8 cellular contexts compared by ENCODE assay signal in genomic region chr11:64864135-64864472, GRCh38.
DNase-seq lines count a peak whose midpoint lies in the region; ATAC-seq lines count a peak whose summit lies in the region.

No MANE protein-coding gene starts in this region.

- no peaks in the 10 kb centered on the region for H3K9me3 ChIP-seq in HUES48 (ENCODE audit: control insufficient read depth, insufficient read depth, low read length)
- no peaks in the 10 kb centered on the region for H3K9me3 ChIP-seq in iPS-20b (ENCODE audit: insufficient read depth, low read depth, low read length)

- H3K27me3 ChIP-seq in HUES48 (ENCODE audit: control insufficient read depth, insufficient read depth, low read length) = no peaks in the 10 kb centered on the region
- H3K27me3 ChIP-seq in iPS-20b (ENCODE audit: insufficient read depth, low read length) = no peaks in the 10 kb centered on the region

- H3K27me3 Mint-ChIP-seq in activated naive CD8-positive, alpha-beta T cell treated with anti-CD3 and anti-CD28 coated beads, Interleukin-2, amount 50 U/mL, for 24 hours = no peaks in the 10 kb centered on the region

- H3K4me1 ChIP-seq in HUES48 (ENCODE audit: control insufficient read depth, insufficient read depth, low read length) (peaks cover 21% of the 10 kb centered on the region), iPS-20b (ENCODE audit: insufficient read depth, low read length) (peaks cover 17% of the 10 kb centered on the region; the same call in 1 of the 2 replicates)

- peak overlapping the region; percentile 40; the same call in 1 of the 2 replicates for H3K9ac ChIP-seq in HUES48 (ENCODE audit: low read depth, low read length)
- H3K9ac ChIP-seq in iPS-20b (ENCODE audit: low read depth, low read length) = peak overlapping the region; percentile 49

- ATAC-seq in activated naive CD8-positive, alpha-beta T cell treated with anti-CD3 and anti-CD28 coated beads, Interleukin-2, amount 50 U/mL, for 24 hours = no peak
- no peak for ATAC-seq in stimulated activated effector memory CD8-positive, alpha-beta T cell treated with anti-CD3 and anti-CD28 coated beads, Interleukin-12 subunit alpha, Interleukin-12 subunit beta, amount 100 ng/mL, for 72 hours
- ATAC-seq in HG03045 (IDR thresholded peaks at IDR 0.05; ENCODE audit: unreplicated experiment) (no peak), GM18502 (IDR thresholded peaks at IDR 0.05; ENCODE audit: poor library complexity, unreplicated experiment) (no peak)

- DNase-seq in activated naive CD8-positive, alpha-beta T cell treated with anti-CD3 and anti-CD28 coated beads, Interleukin-2, amount 50 U/mL, for 24 hours = no peak
- DNase-seq in stimulated activated effector memory CD8-positive, alpha-beta T cell treated with anti-CD3 and anti-CD28 coated beads, Interleukin-12 subunit alpha, Interleukin-12 subunit beta, amount 100 ng/mL, for 72 hours (ENCODE audit: low spot score in 2 of 2) = no peak
- DNase-seq in stimulated activated CD4-positive, alpha-beta T cell treated with anti-CD3 and anti-CD28 coated beads, Interleukin-2, amount 100 ng/mL, for 48 hours = no peak
- no peak for DNase-seq in NOMO-1 (lab: John Stamatoyannopoulos, UW; ENCODE audit: unreplicated experiment in 2 of 2)

- H3K36me3 Mint-ChIP-seq in activated naive CD8-positive, alpha-beta T cell treated with anti-CD3 and anti-CD28 coated beads, Interleukin-2, amount 50 U/mL, for 24 hours (ENCODE audit: low read depth) = peaks cover 37% of the 10 kb centered on the region
- peaks cover 79% of the 10 kb centered on the region for H3K36me3 Mint-ChIP-seq in stimulated activated effector memory CD8-positive, alpha-beta T cell treated with anti-CD3 and anti-CD28 coated beads, Interleukin-12 subunit alpha, Interleukin-12 subunit beta, amount 100 ng/mL, for 72 hours

- peak overlapping the region; percentile 98 for H3K27ac Mint-ChIP-seq in activated naive CD8-positive, alpha-beta T cell treated with anti-CD3 and anti-CD28 coated beads, Interleukin-2, amount 50 U/mL, for 24 hours
- H3K27ac Mint-ChIP-seq in stimulated activated effector memory CD8-positive, alpha-beta T cell treated with anti-CD3 and anti-CD28 coated beads, Interleukin-12 subunit alpha, Interleukin-12 subunit beta, amount 100 ng/mL, for 72 hours = peak overlapping the region; percentile 97

- H3K4me1 Mint-ChIP-seq in activated naive CD8-positive, alpha-beta T cell treated with anti-CD3 and anti-CD28 coated beads, Interleukin-2, amount 50 U/mL, for 24 hours = peaks cover 95% of the 10 kb centered on the region
- peaks cover 89% of the 10 kb centered on the region for H3K4me1 Mint-ChIP-seq in stimulated activated effector memory CD8-positive, alpha-beta T cell treated with anti-CD3 and anti-CD28 coated beads, Interleukin-12 subunit alpha, Interleukin-12 subunit beta, amount 100 ng/mL, for 72 hours

- H3K4me3 Mint-ChIP-seq in activated naive CD8-positive, alpha-beta T cell treated with anti-CD3 and anti-CD28 coated beads, Interleukin-2, amount 50 U/mL, for 24 hours = peak overlapping the region; percentile 66
- peak overlapping the region; percentile 87 for H3K4me3 Mint-ChIP-seq in stimulated activated effector memory CD8-positive, alpha-beta T cell treated with anti-CD3 and anti-CD28 coated beads, Interleukin-12 subunit alpha, Interleukin-12 subunit beta, amount 100 ng/mL, for 72 hours

- H3K27ac ChIP-seq in HUES48 (ENCODE audit: low read depth, low read length) (peak overlapping the region; percentile 68), iPS-20b (ENCODE audit: low read length) (peak overlapping the region; percentile 27)

- H3K4me3 ChIP-seq in HUES48 (ENCODE audit: low read depth, low read length) = no peak overlapping the region
- H3K4me3 ChIP-seq in iPS-20b (ENCODE audit: low read length) = no peak overlapping the region

- peaks cover 8% of the 10 kb centered on the region for H3K9me3 Mint-ChIP-seq in activated naive CD8-positive, alpha-beta T cell treated with anti-CD3 and anti-CD28 coated beads, Interleukin-2, amount 50 U/mL, for 24 hours
- no peaks in the 10 kb centered on the region for H3K9me3 Mint-ChIP-seq in stimulated activated effector memory CD8-positive, alpha-beta T cell treated with anti-CD3 and anti-CD28 coated beads, Interleukin-12 subunit alpha, Interleukin-12 subunit beta, amount 100 ng/mL, for 72 hours

- no peaks in the 10 kb centered on the region for H3K36me3 ChIP-seq in HUES48 (ENCODE audit: control insufficient read depth, insufficient read depth, low read length)
- no peaks in the 10 kb centered on the region for H3K36me3 ChIP-seq in iPS-20b (ENCODE audit: insufficient read depth, low read depth, low read length)
